Comparison of ENCODE assay signal across 26 cellular contexts in genomic region chr12:27472604-27473003, GRCh38. TPM values are rescaled to one million over a fixed set of nuclear protein-coding genes. Genes with fewer than 3 reads are reported as not detected.
A peak's percentile ranks its signal among the peaks of the same experiment; 100 is the strongest.
DNase-seq lines count a peak whose midpoint lies in the region; ATAC-seq and TF ChIP-seq lines count a peak whose summit lies in the region.
"Had no signal": no experiment of that assay in that cellular context is flagged by ENCODE, and none has a peak within 500 bp of the region (broad histone marks: within the 10 kb centered on the region; RNA-seq: fewer than 3 reads in every experiment).

No MANE protein-coding gene starts in this region.

- no peaks in the 10 kb centered on the region for H3K79me1 ChIP-seq in mesendoderm (ENCODE audit: low read length)

- H3K36me3 ChIP-seq in DND-41 (ENCODE audit: insufficient read depth, low read length), result no peaks in the 10 kb centered on the region
- no peaks in the 10 kb centered on the region for H3K36me3 ChIP-seq in KOPT-K1 (ENCODE audit: insufficient read depth, low read length)
- H3K36me3 ChIP-seq in mesendoderm (ENCODE audit: control insufficient read depth, insufficient read depth, low read length), result no peaks in the 10 kb centered on the region

- H2AK5ac ChIP-seq in mesendoderm (ENCODE audit: low read length), result no peak overlapping the region

- H2BK15ac ChIP-seq in mesendoderm (replicated peaks; ENCODE audit: low read depth), result no peak overlapping the region

- TF ChIP-seq CTCF in DND-41 (IDR thresholded peaks at IDR 0.05; ENCODE audit: borderline replicate concordance, extremely low read depth, low read length, poor library complexity, severe bottlenecking) (no peak), RWPE1 (conservative IDR thresholded peaks at IDR 0.05; ENCODE audit: low read depth) (no peak)

- peak overlapping the region; percentile 61 for H3K4me3 Mint-ChIP-seq in activated CD8-positive, alpha-beta T cell treated with anti-CD3 and anti-CD28 coated beads, Interleukin-2, amount 10 ng/mL, durations not matched to agents 7 days and 5 days
- H3K4me3 Mint-ChIP-seq in stimulated activated naive CD8-positive, alpha-beta T cell treated with anti-CD3 and anti-CD28 coated beads, Interleukin-15, amount 100 ng/mL, for 72 hours, result peak overlapping the region; percentile 7 to 12
- H3K4me3 Mint-ChIP-seq: CD8-positive, alpha-beta memory T cell had no signal

- no peaks in the 10 kb centered on the region for H4K20me1 ChIP-seq in DND-41 (ENCODE audit: insufficient read depth, low read length)

- peak; percentile 85 for ATAC-seq in DND-41 (ENCODE audit: insufficient read depth, low read depth)
- peak; percentile 80 for ATAC-seq in activated CD8-positive, alpha-beta T cell treated with anti-CD3 and anti-CD28 coated beads, Interleukin-2, amount 10 ng/mL, durations not matched to agents 7 days and 5 days
- peak; percentile 81 for ATAC-seq in stimulated activated naive CD8-positive, alpha-beta T cell treated with anti-CD3 and anti-CD28 coated beads, Interleukin-15, amount 100 ng/mL, for 72 hours

- H3K4me2 ChIP-seq in DND-41 (ENCODE audit: insufficient read depth, low read length) (no peak overlapping the region), mesendoderm (ENCODE audit: low read length) (no peak overlapping the region)
- H3K4me2 ChIP-seq: PC-9, SK-N-SH had no signal

- POLR2A ChIA-PET in activated CD8-positive, alpha-beta T cell treated with anti-CD3 and anti-CD28 coated beads, Interleukin-2, amount 10 ng/mL, durations not matched to agents 7 days and 5 days (lab: Charles Lee), result interaction anchor here (0.7 to 1.9 kb wide), 3 partner anchors 11 to 248 kb away, joined by 3 to 9 read pairs (median 4); no protein-coding TSS in a partner anchor
- POLR2A ChIA-PET in RWPE1 (lab: Yijun Ruan, JAX; ENCODE audit: low non-redundant PET), result no interaction called here

- CTCF ChIA-PET in activated CD8-positive, alpha-beta T cell treated with anti-CD3 and anti-CD28 coated beads, Interleukin-2, amount 10 ng/mL, durations not matched to agents 7 days and 5 days (lab: Charles Lee), result interaction anchor here (0.6 kb wide), 1 partner anchor 36 kb away, joined by 3 read pairs; no protein-coding TSS in a partner anchor
- CTCF ChIA-PET in RWPE1 (lab: Yijun Ruan, JAX), result no interaction called here

- no peak overlapping the region for H4K5ac ChIP-seq in mesendoderm (ENCODE audit: low read length)

- H3K9ac ChIP-seq in DND-41 (ENCODE audit: low read depth, low read length) (no peak overlapping the region), mesendoderm (ENCODE audit: low read length) (no peak overlapping the region)
- H3K9ac ChIP-seq: SK-N-SH had no signal

- H3K9me3 Mint-ChIP-seq in activated CD8-positive, alpha-beta T cell treated with anti-CD3 and anti-CD28 coated beads, Interleukin-2, amount 10 ng/mL, durations not matched to agents 7 days and 5 days (ENCODE audit: insufficient read depth), result peaks cover 34% of the 10 kb centered on the region
- H3K9me3 Mint-ChIP-seq in stimulated activated naive CD8-positive, alpha-beta T cell treated with anti-CD3 and anti-CD28 coated beads, Interleukin-15, amount 100 ng/mL, for 72 hours, result peaks cover 24 to 26% of the 10 kb centered on the region in 2 donors

- no peak overlapping the region for H2BK120ac ChIP-seq in mesendoderm (ENCODE audit: low read depth, low read length)

- H3K79me2 ChIP-seq in DND-41 (ENCODE audit: insufficient read depth, low read length), result no peaks in the 10 kb centered on the region
- no peaks in the 10 kb centered on the region for H3K79me2 ChIP-seq in mesendoderm (ENCODE audit: control insufficient read depth, insufficient read depth, low read length)

- H3K27me3 ChIP-seq in DND-41 (ENCODE audit: insufficient read depth, low read length, poor library complexity) (peaks cover 5% of the 10 kb centered on the region), mesendoderm (ENCODE audit: insufficient read depth, low read length, poor library complexity) (no peaks in the 10 kb centered on the region)

- H3K27ac ChIP-seq in DND-41 (ENCODE audit: low read length) (no peak overlapping the region), KOPT-K1 (ENCODE audit: low read depth, low read length, poor library complexity, severe bottlenecking) (peak overlapping the region; percentile 47), RWPE1 (no peak overlapping the region), mesendoderm (ENCODE audit: low read depth, low read length) (no peak overlapping the region)
- H3K27ac ChIP-seq: C4-2B, PC-9 had no signal

- no peak overlapping the region for H2BK5ac ChIP-seq in mesendoderm (ENCODE audit: low read length)

- H3K4ac ChIP-seq in mesendoderm (ENCODE audit: low read depth, low read length), result no peak overlapping the region

- no peak overlapping the region for H2AFZ ChIP-seq in DND-41 (ENCODE audit: low read depth, low read length)
- H2AFZ ChIP-seq: PC-9 had no signal

- H3K27ac Mint-ChIP-seq in activated CD8-positive, alpha-beta T cell treated with anti-CD3 and anti-CD28 coated beads, Interleukin-2, amount 10 ng/mL, durations not matched to agents 7 days and 5 days, result peak overlapping the region; percentile 86
- H3K27ac Mint-ChIP-seq in stimulated activated naive CD8-positive, alpha-beta T cell treated with anti-CD3 and anti-CD28 coated beads, Interleukin-15, amount 100 ng/mL, for 72 hours, result no peak overlapping the region

- WGBS in mesendoderm (ENCODE audit: extremely low coverage, insufficient coverage, low lambda C conversion rate), result no CpG with 5 or more reads among the region's 4 CpGs

- peaks cover 69% of the 10 kb centered on the region for H3K4me1 Mint-ChIP-seq in activated CD8-positive, alpha-beta T cell treated with anti-CD3 and anti-CD28 coated beads, Interleukin-2, amount 10 ng/mL, durations not matched to agents 7 days and 5 days (ENCODE audit: low read depth)
- peaks cover 44% of the 10 kb centered on the region for H3K4me1 Mint-ChIP-seq in stimulated activated naive CD8-positive, alpha-beta T cell treated with anti-CD3 and anti-CD28 coated beads, Interleukin-15, amount 100 ng/mL, for 72 hours

- DNase-seq in DND-41 (peak; percentile 15), RWPE1 (ENCODE audit: low spot score) (no peak), mesendoderm (no peak), NCI-H1694 treated with DMSO at 0.1 percent for 48 hours (lab: John Stamatoyannopoulos, UW) (no peak)
- peak; percentile 54 for DNase-seq in activated CD8-positive, alpha-beta T cell treated with anti-CD3 and anti-CD28 coated beads, Interleukin-2, amount 10 ng/mL, durations not matched to agents 7 days and 5 days
- no peak for DNase-seq in stimulated activated naive CD8-positive, alpha-beta T cell treated with anti-CD3 and anti-CD28 coated beads, Interleukin-15, amount 100 ng/mL, for 72 hours
- DNase-seq: ACHN, Calu3, DMS153, GOT3, IMR-90, MM.1S, NCI-H1048, NCI-H1417 treated with DMSO at 0.1 percent for 48 hours, NCI-H1930, NCI-H2227 treated with DMSO at 0.1 percent for 48 hours, NCI-H510A treated with DMSO at 0.1 percent for 48 hours, NCI-H748 treated with DMSO at 0.1 percent for 48 hours, PC-9, SIG-M5, SK-N-SH had no signal

- no peak overlapping the region for H4K8ac ChIP-seq in mesendoderm (ENCODE audit: low read depth, low read length)

- peaks cover 52% of the 10 kb centered on the region for H3K36me3 Mint-ChIP-seq in activated CD8-positive, alpha-beta T cell treated with anti-CD3 and anti-CD28 coated beads, Interleukin-2, amount 10 ng/mL, durations not matched to agents 7 days and 5 days (ENCODE audit: low read depth)

- H3K9me3 ChIP-seq in DND-41 (ENCODE audit: insufficient read depth, low read length, severe bottlenecking), result peaks cover 10% of the 10 kb centered on the region
- H3K9me3 ChIP-seq in KOPT-K1 (ENCODE audit: insufficient read depth, low read length, poor library complexity, severe bottlenecking), result peaks cover 21% of the 10 kb centered on the region

- H3K23ac ChIP-seq in mesendoderm (ENCODE audit: low read length), result no peak overlapping the region

- H3K56ac ChIP-seq in mesendoderm (ENCODE audit: low read length), result no peak overlapping the region

- no peak overlapping the region for H3K18ac ChIP-seq in mesendoderm (ENCODE audit: low read length)

- H3K4me3 ChIP-seq in DND-41 (ENCODE audit: low read depth in 1 of 2, low read length in 2 of 2), result no peak overlapping the region
- no peak overlapping the region for H3K4me3 ChIP-seq in mesendoderm (ENCODE audit: low read length)
- H3K4me3 ChIP-seq: PC-9 had no signal

- H3K4me1 ChIP-seq in DND-41 (ENCODE audit: insufficient read depth, low read length) (no peaks in the 10 kb centered on the region), mesendoderm (ENCODE audit: control insufficient read depth, low read depth, low read length) (peaks cover 2% of the 10 kb centered on the region)

- H3K27me3 Mint-ChIP-seq in activated CD8-positive, alpha-beta T cell treated with anti-CD3 and anti-CD28 coated beads, Interleukin-2, amount 10 ng/mL, durations not matched to agents 7 days and 5 days (ENCODE audit: low read depth), result no peaks in the 10 kb centered on the region
- no peaks in the 10 kb centered on the region for H3K27me3 Mint-ChIP-seq in stimulated activated naive CD8-positive, alpha-beta T cell treated with anti-CD3 and anti-CD28 coated beads, Interleukin-15, amount 100 ng/mL, for 72 hours

RNA-seq across cellular contexts. Expression of gene SMCO2, which starts 26.1 kb away (rescaled TPM):
- total RNA-seq in activated CD8-positive, alpha-beta T cell treated with anti-CD3 and anti-CD28 coated beads, Interleukin-2, amount 10 ng/mL, durations not matched to agents 7 days and 5 days, result under 1 TPM in 1 of 2 experiments, not detected in 1; 0.61 TPM
- 0.56 TPM for polyA plus RNA-seq in mesendoderm (2013, experiment 1 of 2)
- polyA plus RNA-seq in mesendoderm (2013, experiment 2 of 2), result 0.31 TPM
- total RNA-seq: CD8-positive, alpha-beta memory T cell; Daoy; IMR-90; LHCN-M2 had no signal
- polyA plus RNA-seq: CD8-positive, alpha-beta memory T cell had no signal

RNA-seq across cellular contexts. Expression of gene PPFIBP1, which starts 51.4 kb away (rescaled TPM):
- total RNA-seq in activated CD8-positive, alpha-beta T cell treated with anti-CD3 and anti-CD28 coated beads, Interleukin-2, amount 10 ng/mL, durations not matched to agents 7 days and 5 days, result 10 to 100 TPM; 17.5 TPM
- 24.7 TPM for polyA plus RNA-seq in mesendoderm (2013, experiment 1 of 2)
- polyA plus RNA-seq in mesendoderm (2013, experiment 2 of 2), result 24.3 TPM

Comparison
In these comparisons a context has a peak if more than half of its experiments do, and no peak if none do; other contexts are left out.
1. DNase-seq: peak in DND-41 (single experiment) and activated CD8-positive, alpha-beta T cell treated with anti-CD3 and anti-CD28 coated beads, Interleukin-2, amount 10 ng/mL, durations not matched to agents 7 days and 5 days (single experiment); none in stimulated activated naive CD8-positive, alpha-beta T cell treated with anti-CD3 and anti-CD28 coated beads, Interleukin-15, amount 100 ng/mL, for 72 hours (0 of 2), RWPE1 (single experiment), mesendoderm (single experiment) and NCI-H1694 treated with DMSO at 0.1 percent for 48 hours (single experiment).
2. Peak in every context shown above with its lines, with median percentiles within 50 percentile points of each other: ATAC-seq.